Comparison of ENCODE assay signal across 17 cellular contexts in genomic region chrX:31353095-31353494, GRCh38.
DNase-seq lines count a peak whose midpoint lies in the region; ATAC-seq and TF ChIP-seq lines count a peak whose summit lies in the region.
"Had no signal": no experiment of that assay in that cellular context is flagged by ENCODE, and none has a peak within 500 bp of the region (broad histone marks: within the 10 kb centered on the region; RNA-seq: fewer than 3 reads in every experiment).

No MANE protein-coding gene starts in this region.

- H3K27me3 ChIP-seq in CD8-positive, alpha-beta memory T cell (ENCODE audit: insufficient read depth, low read length, poor library complexity, severe bottlenecking) = no peaks in the 10 kb centered on the region

- ATAC-seq in GM18517 (IDR thresholded peaks at IDR 0.05; ENCODE audit: unreplicated experiment) = no peak
- no peak for ATAC-seq in GM21723 (IDR thresholded peaks at IDR 0.05; ENCODE audit: unreplicated experiment)
- ATAC-seq: K562 had no signal

- no peaks in the 10 kb centered on the region for H3K4me1 ChIP-seq in CD8-positive, alpha-beta memory T cell (ENCODE audit: insufficient read depth, low read length)

- in situ Hi-C loops in Caki2 (cut with HindIII; ENCODE audit: low pct_unique_long_range_greater_than_20kb, low sequenced_read_pairs) = no loop called here
- in situ Hi-C loops in astrocyte of the cerebellum (cut with HindIII; ENCODE audit: low sequenced_read_pairs) = no loop called here

- no peaks in the 10 kb centered on the region for H3K9me3 ChIP-seq in CD8-positive, alpha-beta memory T cell (ENCODE audit: low read length)
- H3K9me3 ChIP-seq: BLaER1 treated with 17β-estradiol and CSF1 and Interleukin-3, amounts not matched to agents 10 nM and 100 nM had no signal

- H3K27ac ChIP-seq in CD8-positive, alpha-beta memory T cell (ENCODE audit: low read depth, low read length) = no peak overlapping the region
- H3K27ac ChIP-seq: BLaER1 treated with 17β-estradiol and CSF1 and Interleukin-3, amounts not matched to agents 10 nM and 100 nM had no signal

- H3K27me3 Mint-ChIP-seq in CD8-positive, alpha-beta memory T cell = peaks cover 0 to 2% of the 10 kb centered on the region in 2 donors
- H3K27me3 Mint-ChIP-seq: activated naive CD8-positive, alpha-beta T cell had no signal

- H3K36me3 ChIP-seq in CD8-positive, alpha-beta memory T cell (ENCODE audit: insufficient read depth, low read length) = no peaks in the 10 kb centered on the region
- H3K36me3 ChIP-seq: BLaER1 treated with 17β-estradiol and CSF1 and Interleukin-3, amounts not matched to agents 10 nM and 100 nM had no signal

- H3K4me3 Mint-ChIP-seq in CD8-positive, alpha-beta memory T cell = no peak overlapping the region
- H3K4me3 Mint-ChIP-seq: activated naive CD8-positive, alpha-beta T cell had no signal

- no peaks in the 10 kb centered on the region for H3K36me3 Mint-ChIP-seq in CD8-positive, alpha-beta memory T cell
- H3K36me3 Mint-ChIP-seq: activated naive CD8-positive, alpha-beta T cell had no signal

- CTCF ChIA-PET in CD8-positive, alpha-beta memory T cell (lab: Charles Lee) = no interaction called here

- TF ChIP-seq CTCF in astrocyte of the cerebellum (IDR thresholded peaks at IDR 0.05; ENCODE audit: low read depth, low read length, missing control alignments) = no peak

- POLR2A ChIA-PET in CD8-positive, alpha-beta memory T cell (lab: Charles Lee) = no interaction called here

- no peak overlapping the region for H3K27ac Mint-ChIP-seq in CD8-positive, alpha-beta memory T cell
- H3K27ac Mint-ChIP-seq: activated naive CD8-positive, alpha-beta T cell had no signal

- H3K9me3 Mint-ChIP-seq in CD8-positive, alpha-beta memory T cell = no peaks in the 10 kb centered on the region

- DNase-seq in Caki2 (ENCODE audit: low read depth) = peak; percentile 70
- DNase-seq in HT1080 (ENCODE audit: low read depth) = peak; percentile 52
- DNase-seq in astrocyte of the cerebellum (ENCODE audit: low read depth) = peak; percentile 24
- DNase-seq in iris pigment epithelial cell (ENCODE audit: low read depth) = peak; percentile 75
- no peak for DNase-seq in activated CD4-positive, alpha-beta T cell treated with anti-CD3 and anti-CD28 coated beads, Interleukin-2, amount 50 U/mL, for 1 hour
- DNase-seq in CD8-positive, alpha-beta memory T cell = no peak
- DNase-seq: GOT3, hippocampal formation, NCI-H2081 treated with DMSO at 0.1 percent for 48 hours, OCI-M1, T-helper 9 cell had no signal

- no peak overlapping the region for H3K4me3 ChIP-seq in astrocyte of the cerebellum (ENCODE audit: low read depth, low read length)
- H3K4me3 ChIP-seq in CD8-positive, alpha-beta memory T cell (ENCODE audit: low read length) = no peak overlapping the region
- H3K4me3 ChIP-seq: BLaER1 treated with 17β-estradiol and CSF1 and Interleukin-3, amounts not matched to agents 10 nM and 100 nM; K562; lung had no signal

- no peaks in the 10 kb centered on the region for H3K4me1 Mint-ChIP-seq in CD8-positive, alpha-beta memory T cell

Comparison
In these comparisons a context has a peak if more than half of its experiments do, and no peak if none do; other contexts are left out.
1. DNase-seq: peak in Caki2 (single experiment), HT1080 (single experiment), astrocyte of the cerebellum (single experiment) and iris pigment epithelial cell (single experiment); none in activated CD4-positive, alpha-beta T cell treated with anti-CD3 and anti-CD28 coated beads, Interleukin-2, amount 50 U/mL, for 1 hour (single experiment) and CD8-positive, alpha-beta memory T cell (0 of 5).